ENCODE assay signal across 1 cellular context in the genomic region with DNA sequence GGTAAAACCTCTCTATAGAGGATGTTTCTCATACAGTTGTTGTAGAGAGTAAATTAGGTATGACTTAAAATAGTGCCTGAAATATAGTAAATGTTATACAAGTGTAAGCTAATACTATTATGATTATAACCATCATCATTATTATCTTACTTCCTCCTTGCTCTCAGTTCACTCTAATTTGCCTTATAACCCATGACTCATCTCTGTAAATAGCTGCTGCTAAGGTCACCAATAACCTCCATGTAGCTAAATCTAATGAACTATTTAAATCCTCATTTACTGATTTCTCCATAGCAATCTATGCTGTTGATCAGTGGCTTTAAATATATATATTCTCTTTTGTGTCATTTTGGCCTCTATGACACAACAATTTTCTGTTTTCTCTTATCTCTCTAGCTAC.
TF ChIP-seq lines count a peak whose summit lies in the region.

No MANE protein-coding gene starts in this region.

TF ChIP-seq in HepG2, 621 proteins besides CTCF, POLR2A, EP300 and RAD21 (continued from another document):
- TF ChIP-seq, protein P1, sequence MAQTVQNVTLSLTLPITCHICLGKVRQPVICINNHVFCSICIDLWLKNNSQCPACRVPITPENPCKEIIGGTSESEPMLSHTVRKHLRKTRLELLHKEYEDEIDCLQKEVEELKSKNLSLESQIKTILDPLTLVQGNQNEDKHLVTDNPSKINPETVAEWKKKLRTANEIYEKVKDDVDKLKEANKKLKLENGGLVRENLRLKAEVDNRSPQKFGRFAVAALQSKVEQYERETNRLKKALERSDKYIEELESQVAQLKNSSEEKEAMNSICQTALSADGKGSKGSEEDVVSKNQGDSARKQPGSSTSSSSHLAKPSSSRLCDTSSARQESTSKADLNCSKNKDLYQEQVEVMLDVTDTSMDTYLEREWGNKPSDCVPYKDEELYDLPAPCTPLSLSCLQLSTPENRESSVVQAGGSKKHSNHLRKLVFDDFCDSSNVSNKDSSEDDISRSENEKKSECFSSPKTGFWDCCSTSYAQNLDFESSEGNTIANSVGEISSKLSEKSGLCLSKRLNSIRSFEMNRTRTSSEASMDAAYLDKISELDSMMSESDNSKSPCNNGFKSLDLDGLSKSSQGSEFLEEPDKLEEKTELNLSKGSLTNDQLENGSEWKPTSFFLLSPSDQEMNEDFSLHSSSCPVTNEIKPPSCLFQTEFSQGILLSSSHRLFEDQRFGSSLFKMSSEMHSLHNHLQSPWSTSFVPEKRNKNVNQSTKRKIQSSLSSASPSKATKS (CRISPR knock-in tag; IDR thresholded peaks at IDR 0.05) = no peak
- TF ChIP-seq ZNF235 (CRISPR knock-in tag; IDR thresholded peaks at IDR 0.05; ENCODE audit: borderline replicate concordance) (no peak), HMG20A (CRISPR knock-in tag; IDR thresholded peaks at IDR 0.05; ENCODE audit: borderline replicate concordance) (peak; percentile 32; the same call in 1 of the 2 replicates), IKZF4 (CRISPR knock-in tag; IDR thresholded peaks at IDR 0.05; ENCODE audit: borderline replicate concordance, low read depth, not compliant biosample characterization) (no peak), ZNF749 (CRISPR knock-in tag; IDR thresholded peaks at IDR 0.05; ENCODE audit: borderline replicate concordance) (no peak), BCL6 (CRISPR knock-in tag; IDR thresholded peaks at IDR 0.05) (no peak), RARA (CRISPR knock-in tag; IDR thresholded peaks at IDR 0.05) (0 out of 2 replicates have a peak, but pooled peaks have one; percentile 12), NR1H2 (CRISPR knock-in tag; IDR thresholded peaks at IDR 0.05; ENCODE audit: borderline replicate concordance, low read depth) (no peak), EZH2 (conservative IDR thresholded peaks at IDR 0.05; ENCODE audit: low read depth, low read length) (no peak), SOX13 (IDR thresholded peaks at IDR 0.05) (no peak), SOX13 (CRISPR knock-in tag; conservative IDR thresholded peaks at IDR 0.05 in 1 of 2, IDR thresholded peaks at IDR 0.05 in 1 of 2) (no peak), HNRNPUL1 (IDR thresholded peaks at IDR 0.05; ENCODE audit: low read depth, low read length) (no peak), ZNF256 (CRISPR knock-in tag; conservative IDR thresholded peaks at IDR 0.05) (no peak), GZF1 (CRISPR knock-in tag; IDR thresholded peaks at IDR 0.05) (no peak), HIVEP1 (CRISPR knock-in tag; IDR thresholded peaks at IDR 0.05) (no peak), ONECUT2 (CRISPR knock-in tag; IDR thresholded peaks at IDR 0.05) (no peak), ZNF746 (CRISPR knock-in tag; IDR thresholded peaks at IDR 0.05) (no peak), RFX5 (IDR thresholded peaks at IDR 0.05; ENCODE audit: low read depth, low read length) (no peak), SOX5 (CRISPR knock-in tag; IDR thresholded peaks at IDR 0.05; ENCODE audit: borderline replicate concordance) (no peak), FOSL1 (CRISPR knock-in tag; IDR thresholded peaks at IDR 0.05; ENCODE audit: borderline replicate concordance) (0 out of 2 replicates have a peak, but pooled peaks have one; percentile 12), FOXA3 (CRISPR knock-in tag; IDR thresholded peaks at IDR 0.05) (peak; percentile 71), NCOR1 (IDR thresholded peaks at IDR 0.05; ENCODE audit: borderline replicate concordance, low read length) (no peak), FOXJ3 (CRISPR knock-in tag; IDR thresholded peaks at IDR 0.05; ENCODE audit: borderline replicate concordance) (no peak)
- TF ChIP-seq, protein P2, sequence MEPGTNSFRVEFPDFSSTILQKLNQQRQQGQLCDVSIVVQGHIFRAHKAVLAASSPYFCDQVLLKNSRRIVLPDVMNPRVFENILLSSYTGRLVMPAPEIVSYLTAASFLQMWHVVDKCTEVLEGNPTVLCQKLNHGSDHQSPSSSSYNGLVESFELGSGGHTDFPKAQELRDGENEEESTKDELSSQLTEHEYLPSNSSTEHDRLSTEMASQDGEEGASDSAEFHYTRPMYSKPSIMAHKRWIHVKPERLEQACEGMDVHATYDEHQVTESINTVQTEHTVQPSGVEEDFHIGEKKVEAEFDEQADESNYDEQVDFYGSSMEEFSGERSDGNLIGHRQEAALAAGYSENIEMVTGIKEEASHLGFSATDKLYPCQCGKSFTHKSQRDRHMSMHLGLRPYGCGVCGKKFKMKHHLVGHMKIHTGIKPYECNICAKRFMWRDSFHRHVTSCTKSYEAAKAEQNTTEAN (CRISPR knock-in tag; conservative IDR thresholded peaks at IDR 0.05) = no peak
- TF ChIP-seq, protein P3, sequence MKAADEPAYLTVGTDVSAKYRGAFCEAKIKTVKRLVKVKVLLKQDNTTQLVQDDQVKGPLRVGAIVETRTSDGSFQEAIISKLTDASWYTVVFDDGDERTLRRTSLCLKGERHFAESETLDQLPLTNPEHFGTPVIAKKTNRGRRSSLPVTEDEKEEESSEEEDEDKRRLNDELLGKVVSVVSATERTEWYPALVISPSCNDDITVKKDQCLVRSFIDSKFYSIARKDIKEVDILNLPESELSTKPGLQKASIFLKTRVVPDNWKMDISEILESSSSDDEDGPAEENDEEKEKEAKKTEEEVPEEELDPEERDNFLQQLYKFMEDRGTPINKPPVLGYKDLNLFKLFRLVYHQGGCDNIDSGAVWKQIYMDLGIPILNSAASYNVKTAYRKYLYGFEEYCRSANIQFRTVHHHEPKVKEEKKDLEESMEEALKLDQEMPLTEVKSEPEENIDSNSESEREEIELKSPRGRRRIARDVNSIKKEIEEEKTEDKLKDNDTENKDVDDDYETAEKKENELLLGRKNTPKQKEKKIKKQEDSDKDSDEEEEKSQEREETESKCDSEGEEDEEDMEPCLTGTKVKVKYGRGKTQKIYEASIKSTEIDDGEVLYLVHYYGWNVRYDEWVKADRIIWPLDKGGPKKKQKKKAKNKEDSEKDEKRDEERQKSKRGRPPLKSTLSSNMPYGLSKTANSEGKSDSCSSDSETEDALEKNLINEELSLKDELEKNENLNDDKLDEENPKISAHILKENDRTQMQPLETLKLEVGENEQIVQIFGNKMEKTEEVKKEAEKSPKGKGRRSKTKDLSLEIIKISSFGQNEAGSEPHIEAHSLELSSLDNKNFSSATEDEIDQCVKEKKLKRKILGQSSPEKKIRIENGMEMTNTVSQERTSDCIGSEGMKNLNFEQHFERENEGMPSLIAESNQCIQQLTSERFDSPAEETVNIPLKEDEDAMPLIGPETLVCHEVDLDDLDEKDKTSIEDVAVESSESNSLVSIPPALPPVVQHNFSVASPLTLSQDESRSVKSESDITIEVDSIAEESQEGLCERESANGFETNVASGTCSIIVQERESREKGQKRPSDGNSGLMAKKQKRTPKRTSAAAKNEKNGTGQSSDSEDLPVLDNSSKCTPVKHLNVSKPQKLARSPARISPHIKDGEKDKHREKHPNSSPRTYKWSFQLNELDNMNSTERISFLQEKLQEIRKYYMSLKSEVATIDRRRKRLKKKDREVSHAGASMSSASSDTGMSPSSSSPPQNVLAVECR (CRISPR knock-in tag; IDR thresholded peaks at IDR 0.05; ENCODE audit: borderline replicate concordance) = no peak
- TF ChIP-seq, protein P4, sequence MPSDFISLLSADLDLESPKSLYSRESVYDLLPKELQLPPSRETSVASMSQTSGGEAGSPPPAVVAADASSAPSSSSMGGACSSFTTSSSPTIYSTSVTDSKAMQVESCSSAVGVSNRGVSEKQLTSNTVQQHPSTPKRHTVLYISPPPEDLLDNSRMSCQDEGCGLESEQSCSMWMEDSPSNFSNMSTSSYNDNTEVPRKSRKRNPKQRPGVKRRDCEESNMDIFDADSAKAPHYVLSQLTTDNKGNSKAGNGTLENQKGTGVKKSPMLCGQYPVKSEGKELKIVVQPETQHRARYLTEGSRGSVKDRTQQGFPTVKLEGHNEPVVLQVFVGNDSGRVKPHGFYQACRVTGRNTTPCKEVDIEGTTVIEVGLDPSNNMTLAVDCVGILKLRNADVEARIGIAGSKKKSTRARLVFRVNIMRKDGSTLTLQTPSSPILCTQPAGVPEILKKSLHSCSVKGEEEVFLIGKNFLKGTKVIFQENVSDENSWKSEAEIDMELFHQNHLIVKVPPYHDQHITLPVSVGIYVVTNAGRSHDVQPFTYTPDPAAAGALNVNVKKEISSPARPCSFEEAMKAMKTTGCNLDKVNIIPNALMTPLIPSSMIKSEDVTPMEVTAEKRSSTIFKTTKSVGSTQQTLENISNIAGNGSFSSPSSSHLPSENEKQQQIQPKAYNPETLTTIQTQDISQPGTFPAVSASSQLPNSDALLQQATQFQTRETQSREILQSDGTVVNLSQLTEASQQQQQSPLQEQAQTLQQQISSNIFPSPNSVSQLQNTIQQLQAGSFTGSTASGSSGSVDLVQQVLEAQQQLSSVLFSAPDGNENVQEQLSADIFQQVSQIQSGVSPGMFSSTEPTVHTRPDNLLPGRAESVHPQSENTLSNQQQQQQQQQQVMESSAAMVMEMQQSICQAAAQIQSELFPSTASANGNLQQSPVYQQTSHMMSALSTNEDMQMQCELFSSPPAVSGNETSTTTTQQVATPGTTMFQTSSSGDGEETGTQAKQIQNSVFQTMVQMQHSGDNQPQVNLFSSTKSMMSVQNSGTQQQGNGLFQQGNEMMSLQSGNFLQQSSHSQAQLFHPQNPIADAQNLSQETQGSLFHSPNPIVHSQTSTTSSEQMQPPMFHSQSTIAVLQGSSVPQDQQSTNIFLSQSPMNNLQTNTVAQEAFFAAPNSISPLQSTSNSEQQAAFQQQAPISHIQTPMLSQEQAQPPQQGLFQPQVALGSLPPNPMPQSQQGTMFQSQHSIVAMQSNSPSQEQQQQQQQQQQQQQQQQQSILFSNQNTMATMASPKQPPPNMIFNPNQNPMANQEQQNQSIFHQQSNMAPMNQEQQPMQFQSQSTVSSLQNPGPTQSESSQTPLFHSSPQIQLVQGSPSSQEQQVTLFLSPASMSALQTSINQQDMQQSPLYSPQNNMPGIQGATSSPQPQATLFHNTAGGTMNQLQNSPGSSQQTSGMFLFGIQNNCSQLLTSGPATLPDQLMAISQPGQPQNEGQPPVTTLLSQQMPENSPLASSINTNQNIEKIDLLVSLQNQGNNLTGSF (CRISPR knock-in tag; IDR thresholded peaks at IDR 0.05) = no peak
- TF ChIP-seq, protein P5, sequence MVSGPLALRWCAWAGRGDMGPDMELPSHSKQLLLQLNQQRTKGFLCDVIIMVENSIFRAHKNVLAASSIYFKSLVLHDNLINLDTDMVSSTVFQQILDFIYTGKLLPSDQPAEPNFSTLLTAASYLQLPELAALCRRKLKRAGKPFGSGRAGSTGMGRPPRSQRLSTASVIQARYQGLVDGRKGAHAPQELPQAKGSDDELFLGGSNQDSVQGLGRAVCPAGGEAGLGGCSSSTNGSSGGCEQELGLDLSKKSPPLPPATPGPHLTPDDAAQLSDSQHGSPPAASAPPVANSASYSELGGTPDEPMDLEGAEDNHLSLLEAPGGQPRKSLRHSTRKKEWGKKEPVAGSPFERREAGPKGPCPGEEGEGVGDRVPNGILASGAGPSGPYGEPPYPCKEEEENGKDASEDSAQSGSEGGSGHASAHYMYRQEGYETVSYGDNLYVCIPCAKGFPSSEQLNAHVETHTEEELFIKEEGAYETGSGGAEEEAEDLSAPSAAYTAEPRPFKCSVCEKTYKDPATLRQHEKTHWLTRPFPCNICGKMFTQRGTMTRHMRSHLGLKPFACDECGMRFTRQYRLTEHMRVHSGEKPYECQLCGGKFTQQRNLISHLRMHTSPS (CRISPR knock-in tag; IDR thresholded peaks at IDR 0.05; ENCODE audit: low read depth) = no peak
- TF ChIP-seq, protein P6, sequence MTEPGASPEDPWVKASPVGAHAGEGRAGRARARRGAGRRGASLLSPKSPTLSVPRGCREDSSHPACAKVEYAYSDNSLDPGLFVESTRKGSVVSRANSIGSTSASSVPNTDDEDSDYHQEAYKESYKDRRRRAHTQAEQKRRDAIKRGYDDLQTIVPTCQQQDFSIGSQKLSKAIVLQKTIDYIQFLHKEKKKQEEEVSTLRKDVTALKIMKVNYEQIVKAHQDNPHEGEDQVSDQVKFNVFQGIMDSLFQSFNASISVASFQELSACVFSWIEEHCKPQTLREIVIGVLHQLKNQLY (CRISPR knock-in tag; IDR thresholded peaks at IDR 0.05) = no peak
TF ChIP-seq in HepG2: peak in this region for 8.
